In the genomic region with DNA sequence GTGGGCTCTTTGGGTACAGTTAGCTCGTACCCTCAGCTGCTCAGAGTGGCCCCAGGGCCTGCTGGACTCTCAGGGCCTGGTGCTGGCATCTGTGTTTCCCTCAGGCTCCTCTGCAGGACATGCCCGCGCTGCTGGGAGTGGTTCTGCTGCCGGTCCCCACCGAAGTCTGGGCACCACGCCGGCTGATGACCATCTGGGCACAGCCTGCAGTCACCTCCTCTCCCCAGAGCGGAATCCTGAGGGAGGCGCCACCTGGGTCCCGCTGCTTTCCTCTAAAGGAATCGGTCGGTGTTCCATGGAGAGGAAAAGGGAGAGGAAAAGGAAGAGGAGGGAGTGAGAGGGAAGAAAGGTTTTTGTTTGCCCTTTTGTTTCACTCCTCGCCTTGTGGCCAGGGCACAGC, we compare ENCODE assay signal across 17 cellular contexts. TPM values are rescaled to one million over a fixed set of nuclear protein-coding genes. Genes with fewer than 3 reads are reported as not detected.
DNase-seq lines count a peak whose midpoint lies in the region; ATAC-seq and TF ChIP-seq lines count a peak whose summit lies in the region.
"Had no signal": no experiment of that assay in that cellular context is flagged by ENCODE, and none has a peak within 500 bp of the region (broad histone marks: within the 10 kb centered on the region; RNA-seq: fewer than 3 reads in every experiment).

No MANE protein-coding gene starts in this region.

- CTCF ChIA-PET in WTC11 (lab: Charles Lee): interaction anchor here (1.0 to 2.1 kb wide), 4 partner anchors 59 to 202 kb away, joined by 3 to 12 read pairs (median 4); no protein-coding TSS in a partner anchor

- no peaks in the 10 kb centered on the region for H3K9me3 Mint-ChIP-seq in WTC11
- no peaks in the 10 kb centered on the region for H3K9me3 Mint-ChIP-seq in effector memory CD8-positive, alpha-beta T cell
- H3K9me3 Mint-ChIP-seq: CD8-positive, alpha-beta memory T cell; IgD-negative memory B cell had no signal

- no peaks in the 10 kb centered on the region for H3K36me3 ChIP-seq in thyroid gland
- H3K36me3 ChIP-seq: HAP-1 had no signal

- no peaks in the 10 kb centered on the region for H3K36me3 Mint-ChIP-seq in WTC11
- H3K36me3 Mint-ChIP-seq in effector memory CD8-positive, alpha-beta T cell (ENCODE audit: insufficient read depth): no peaks in the 10 kb centered on the region
- H3K36me3 Mint-ChIP-seq: CD8-positive, alpha-beta memory T cell; IgD-negative memory B cell had no signal

- DNase-seq in ELF-1 (ENCODE audit: low read depth, low spot score) (peak; percentile 13), WTC11 (ENCODE audit: low spot score) (no peak), myocyte (ENCODE audit: low read depth) (peak; percentile 11), thyroid gland (no peak)
- DNase-seq in effector memory CD8-positive, alpha-beta T cell: no peak
- DNase-seq: Caco-2; CD8-positive, alpha-beta memory T cell; DMS79; GDM1; KG1 had no signal

- POLR2A ChIA-PET in WTC11 (lab: Charles Lee): no interaction called here

- no peak overlapping the region for H3K4me3 Mint-ChIP-seq in WTC11
- no peak overlapping the region for H3K4me3 Mint-ChIP-seq in effector memory CD8-positive, alpha-beta T cell
- H3K4me3 Mint-ChIP-seq: CD8-positive, alpha-beta memory T cell; IgD-negative memory B cell had no signal

- peaks cover 14% of the 10 kb centered on the region for H3K4me1 Mint-ChIP-seq in WTC11
- no peaks in the 10 kb centered on the region for H3K4me1 Mint-ChIP-seq in effector memory CD8-positive, alpha-beta T cell (ENCODE audit: low read depth in 2 of 2)

- 48 to 56% methylated on average over 13 of the region's 13 CpGs for WGBS in thyroid gland, 2 donors

- H3K27ac Mint-ChIP-seq in WTC11: no peak overlapping the region
- H3K27ac Mint-ChIP-seq in effector memory CD8-positive, alpha-beta T cell: no peak overlapping the region
- H3K27ac Mint-ChIP-seq: CD8-positive, alpha-beta memory T cell; IgD-negative memory B cell had no signal

- intact Hi-C loops in thyroid gland (cut with DNase I): no loop called here

- peaks cover 45% of the 10 kb centered on the region for H3K27me3 Mint-ChIP-seq in WTC11 (ENCODE audit: low read depth)
- H3K27me3 Mint-ChIP-seq in effector memory CD8-positive, alpha-beta T cell: peaks cover 30 to 57% of the 10 kb centered on the region in 2 donors

- no peaks in the 10 kb centered on the region for H3K9me3 ChIP-seq in thyroid gland
- H3K9me3 ChIP-seq: A549, Caco-2, HAP-1 had no signal

- H3K27ac ChIP-seq in thyroid gland: no peak overlapping the region
- H3K27ac ChIP-seq: A549 had no signal

- no peaks in the 10 kb centered on the region for H3K4me1 ChIP-seq in thyroid gland
- H3K4me1 ChIP-seq: A549, Caco-2, HAP-1 had no signal

- TF ChIP-seq CTCF in WTC11 (IDR thresholded peaks at IDR 0.05): no peak
- no peak for TF ChIP-seq CTCF in thyroid gland (IDR thresholded peaks at IDR 0.05)

- H3K4me3 ChIP-seq in thyroid gland (replicated peaks in 1 of 3): no peak overlapping the region
- H3K4me3 ChIP-seq: A549, HAP-1 had no signal

- peak; percentile 37 for ATAC-seq in WTC11
- no peak for ATAC-seq in effector memory CD8-positive, alpha-beta T cell (replicated peaks)
- ATAC-seq in SK-N-SH treated with all-trans-retinoic acid at 6 μM for 48 hours: no peak
- ATAC-seq: A549 had no signal

- no peak for TF ChIP-seq POLR2A in thyroid gland (IDR thresholded peaks at IDR 0.05)

- H3K27me3 ChIP-seq in thyroid gland: no peaks in the 10 kb centered on the region

TF ChIP-seq in WTC11, 78 proteins besides CTCF, POLR2A, EP300 and RAD21:
- TF ChIP-seq JAZF1 (CRISPR knock-in tag; IDR thresholded peaks at IDR 0.05) (no peak), CREB1 (CRISPR knock-in tag; IDR thresholded peaks at IDR 0.05) (no peak)
- TF ChIP-seq, protein P1, sequence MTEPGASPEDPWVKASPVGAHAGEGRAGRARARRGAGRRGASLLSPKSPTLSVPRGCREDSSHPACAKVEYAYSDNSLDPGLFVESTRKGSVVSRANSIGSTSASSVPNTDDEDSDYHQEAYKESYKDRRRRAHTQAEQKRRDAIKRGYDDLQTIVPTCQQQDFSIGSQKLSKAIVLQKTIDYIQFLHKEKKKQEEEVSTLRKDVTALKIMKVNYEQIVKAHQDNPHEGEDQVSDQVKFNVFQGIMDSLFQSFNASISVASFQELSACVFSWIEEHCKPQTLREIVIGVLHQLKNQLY (CRISPR knock-in tag; IDR thresholded peaks at IDR 0.05): no peak
- TF ChIP-seq, protein P2, sequence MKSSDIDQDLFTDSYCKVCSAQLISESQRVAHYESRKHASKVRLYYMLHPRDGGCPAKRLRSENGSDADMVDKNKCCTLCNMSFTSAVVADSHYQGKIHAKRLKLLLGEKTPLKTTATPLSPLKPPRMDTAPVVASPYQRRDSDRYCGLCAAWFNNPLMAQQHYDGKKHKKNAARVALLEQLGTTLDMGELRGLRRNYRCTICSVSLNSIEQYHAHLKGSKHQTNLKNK (CRISPR knock-in tag; IDR thresholded peaks at IDR 0.05): no peak
- TF ChIP-seq, protein P3, sequence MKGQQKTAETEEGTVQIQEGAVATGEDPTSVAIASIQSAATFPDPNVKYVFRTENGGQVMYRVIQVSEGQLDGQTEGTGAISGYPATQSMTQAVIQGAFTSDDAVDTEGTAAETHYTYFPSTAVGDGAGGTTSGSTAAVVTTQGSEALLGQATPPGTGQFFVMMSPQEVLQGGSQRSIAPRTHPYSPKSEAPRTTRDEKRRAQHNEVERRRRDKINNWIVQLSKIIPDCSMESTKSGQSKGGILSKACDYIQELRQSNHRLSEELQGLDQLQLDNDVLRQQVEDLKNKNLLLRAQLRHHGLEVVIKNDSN (CRISPR knock-in tag; IDR thresholded peaks at IDR 0.05): no peak
- TF ChIP-seq, protein P4, sequence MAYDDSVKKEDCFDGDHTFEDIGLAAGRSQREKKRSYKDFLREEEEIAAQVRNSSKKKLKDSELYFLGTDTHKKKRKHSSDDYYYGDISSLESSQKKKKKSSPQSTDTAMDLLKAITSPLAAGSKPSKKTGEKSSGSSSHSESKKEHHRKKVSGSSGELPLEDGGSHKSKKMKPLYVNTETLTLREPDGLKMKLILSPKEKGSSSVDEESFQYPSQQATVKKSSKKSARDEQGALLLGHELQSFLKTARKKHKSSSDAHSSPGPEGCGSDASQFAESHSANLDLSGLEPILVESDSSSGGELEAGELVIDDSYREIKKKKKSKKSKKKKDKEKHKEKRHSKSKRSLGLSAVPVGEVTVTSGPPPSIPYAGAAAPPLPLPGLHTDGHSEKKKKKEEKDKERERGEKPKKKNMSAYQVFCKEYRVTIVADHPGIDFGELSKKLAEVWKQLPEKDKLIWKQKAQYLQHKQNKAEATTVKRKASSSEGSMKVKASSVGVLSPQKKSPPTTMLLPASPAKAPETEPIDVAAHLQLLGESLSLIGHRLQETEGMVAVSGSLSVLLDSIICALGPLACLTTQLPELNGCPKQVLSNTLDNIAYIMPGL (CRISPR knock-in tag; IDR thresholded peaks at IDR 0.05): no peak
TF ChIP-seq in WTC11: peak in this region for 0.

TF ChIP-seq in SK-N-SH treated with all-trans-retinoic acid at 6 μM for 48 hours, 23 proteins besides CTCF, POLR2A, EP300 and RAD21:
- TF ChIP-seq RARB (CRISPR knock-in tag; IDR thresholded peaks at IDR 0.05) (no peak), TCF4 (CRISPR knock-in tag; IDR thresholded peaks at IDR 0.05; ENCODE audit: borderline replicate concordance) (no peak), ARNTL (CRISPR knock-in tag; IDR thresholded peaks at IDR 0.05; ENCODE audit: borderline replicate concordance, low read depth) (no peak)
- TF ChIP-seq, protein P5, sequence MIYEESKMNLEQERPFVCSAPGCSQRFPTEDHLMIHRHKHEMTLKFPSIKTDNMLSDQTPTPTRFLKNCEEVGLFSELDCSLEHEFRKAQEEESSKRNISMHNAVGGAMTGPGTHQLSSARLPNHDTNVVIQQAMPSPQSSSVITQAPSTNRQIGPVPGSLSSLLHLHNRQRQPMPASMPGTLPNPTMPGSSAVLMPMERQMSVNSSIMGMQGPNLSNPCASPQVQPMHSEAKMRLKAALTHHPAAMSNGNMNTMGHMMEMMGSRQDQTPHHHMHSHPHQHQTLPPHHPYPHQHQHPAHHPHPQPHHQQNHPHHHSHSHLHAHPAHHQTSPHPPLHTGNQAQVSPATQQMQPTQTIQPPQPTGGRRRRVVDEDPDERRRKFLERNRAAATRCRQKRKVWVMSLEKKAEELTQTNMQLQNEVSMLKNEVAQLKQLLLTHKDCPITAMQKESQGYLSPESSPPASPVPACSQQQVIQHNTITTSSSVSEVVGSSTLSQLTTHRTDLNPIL (CRISPR knock-in tag; IDR thresholded peaks at IDR 0.05; ENCODE audit: low read depth): no peak
- TF ChIP-seq, protein P6, sequence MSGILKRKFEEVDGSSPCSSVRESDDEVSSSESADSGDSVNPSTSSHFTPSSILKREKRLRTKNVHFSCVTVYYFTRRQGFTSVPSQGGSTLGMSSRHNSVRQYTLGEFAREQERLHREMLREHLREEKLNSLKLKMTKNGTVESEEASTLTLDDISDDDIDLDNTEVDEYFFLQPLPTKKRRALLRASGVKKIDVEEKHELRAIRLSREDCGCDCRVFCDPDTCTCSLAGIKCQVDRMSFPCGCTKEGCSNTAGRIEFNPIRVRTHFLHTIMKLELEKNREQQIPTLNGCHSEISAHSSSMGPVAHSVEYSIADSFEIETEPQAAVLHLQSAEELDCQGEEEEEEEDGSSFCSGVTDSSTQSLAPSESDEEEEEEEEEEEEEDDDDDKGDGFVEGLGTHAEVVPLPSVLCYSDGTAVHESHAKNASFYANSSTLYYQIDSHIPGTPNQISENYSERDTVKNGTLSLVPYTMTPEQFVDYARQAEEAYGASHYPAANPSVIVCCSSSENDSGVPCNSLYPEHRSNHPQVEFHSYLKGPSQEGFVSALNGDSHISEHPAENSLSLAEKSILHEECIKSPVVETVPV (CRISPR knock-in tag; IDR thresholded peaks at IDR 0.05): no peak
TF ChIP-seq in SK-N-SH treated with all-trans-retinoic acid at 6 μM for 48 hours: peak in this region for 0.

RNA-seq across cellular contexts. Expression of a gene that starts 43.6 kb away (rescaled TPM):
- not detected in 3 replicates for total RNA-seq in WTC11 (2021)
- not detected in 2 replicates for total RNA-seq in myocyte
- polyA plus RNA-seq in myocyte (2012): not detected
- total RNA-seq in thyroid gland: not detected
- total RNA-seq: Caco-2; CD8-positive, alpha-beta memory T cell; HT1080 had no signal
- polyA plus RNA-seq: A549; AG04450; BJ; CD8-positive, alpha-beta memory T cell; IgD-negative memory B cell had no signal

RNA-seq across cellular contexts. Expression of a gene that starts 47.8 kb away (rescaled TPM):
- 0.14 to 0.27 TPM (median 0.15 TPM) in 3 replicates for total RNA-seq in WTC11 (2021)
- total RNA-seq in myocyte: 0.21 TPM in 1 of 2 replicates, not detected in the other
- polyA plus RNA-seq in myocyte (2012): 0.11 TPM
- not detected for total RNA-seq in thyroid gland
- total RNA-seq: Caco-2; CD8-positive, alpha-beta memory T cell; HT1080 had no signal
- polyA plus RNA-seq: A549; AG04450; BJ; CD8-positive, alpha-beta memory T cell; IgD-negative memory B cell had no signal

Comparison
In these comparisons a context has a peak if more than half of its experiments do, and no peak if none do; other contexts are left out.
1. DNase-seq: peak in ELF-1 (single experiment) and myocyte (single experiment); none in WTC11 (single experiment), effector memory CD8-positive, alpha-beta T cell (0 of 3) and thyroid gland (0 of 2).